22 cellular contexts compared by ENCODE assay signal in the genomic region with DNA sequence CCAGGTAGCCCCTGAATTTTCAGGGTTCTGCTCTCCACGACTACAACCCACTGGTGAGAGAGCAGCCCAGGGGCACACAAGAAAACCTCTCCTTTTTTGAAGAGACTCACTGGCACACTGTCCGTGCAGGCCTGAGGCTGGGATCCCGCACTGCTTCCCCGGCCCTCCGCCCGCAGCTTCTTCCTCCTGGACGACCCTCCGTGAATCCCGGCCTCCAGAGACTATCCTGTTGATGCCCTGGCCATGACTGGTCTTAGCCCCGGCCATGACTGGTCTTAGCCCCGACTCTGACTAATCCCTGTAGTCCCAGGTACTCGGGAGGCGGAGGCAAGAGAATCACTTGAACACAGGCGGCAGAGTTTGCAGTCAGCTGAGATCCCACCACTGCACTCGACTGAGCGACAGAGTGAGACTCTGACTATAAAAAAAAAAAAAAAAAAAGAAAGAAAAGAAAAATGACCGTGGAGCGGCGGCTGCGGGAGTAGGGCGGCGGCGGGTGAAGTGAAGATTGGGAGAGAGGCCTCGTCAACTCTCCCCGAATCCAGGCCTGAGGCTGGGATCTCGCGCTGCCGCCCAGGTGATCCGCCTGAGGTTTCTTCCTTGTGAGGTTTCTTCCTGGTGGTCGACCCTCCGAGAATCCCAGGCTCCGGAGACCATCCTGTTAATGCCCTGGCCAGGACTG.
"Had no signal": no experiment of that assay in that cellular context is flagged by ENCODE, and none has a peak within 500 bp of the region (broad histone marks: within the 10 kb centered on the region; RNA-seq: fewer than 3 reads in every experiment).

No MANE protein-coding gene starts in this region.

- DNase-seq: colonic mucosa; cortex of kidney; effector CD8-positive, alpha-beta T cell; effector memory CD8-positive, alpha-beta T cell; endodermal cell; erythroblast; esophagus squamous epithelium; foreskin fibroblast; foreskin melanocyte; gastrocnemius medialis; glutamatergic neuron; head of caudate nucleus; heart right ventricle; hippocampal formation; left cardiac atrium; left ventricle myocardium superior; lower lobe of right lung; mesenchymal stem cell; midbrain had no signal

- H3K4me3 Mint-ChIP-seq: dendritic cell treated with granulocyte-macrophage colony-stimulating factor and Interleukin-4, amounts not matched to agents 40 ng/mL and 50 ng/mL, for 4 days; effector memory CD8-positive, alpha-beta T cell; endodermal cell had no signal

- ATAC-seq: effector memory CD8-positive, alpha-beta T cell; esophagus mucosa; gastrocnemius medialis; heart right ventricle; left cardiac atrium; left lung; left ventricle myocardium superior; lower lobe of right lung had no signal

- H3K4me1 Mint-ChIP-seq: endodermal cell had no signal

- H3K27me3 Mint-ChIP-seq: dendritic cell treated with granulocyte-macrophage colony-stimulating factor and Interleukin-4, amounts not matched to agents 40 ng/mL and 50 ng/mL, for 4 days; effector memory CD8-positive, alpha-beta T cell had no signal

- H3K27ac Mint-ChIP-seq: dendritic cell treated with granulocyte-macrophage colony-stimulating factor and Interleukin-4, amounts not matched to agents 40 ng/mL and 50 ng/mL, for 4 days; effector memory CD8-positive, alpha-beta T cell; endodermal cell had no signal
